Comparison of ENCODE assay signal across 8 cellular contexts in the genomic region with DNA sequence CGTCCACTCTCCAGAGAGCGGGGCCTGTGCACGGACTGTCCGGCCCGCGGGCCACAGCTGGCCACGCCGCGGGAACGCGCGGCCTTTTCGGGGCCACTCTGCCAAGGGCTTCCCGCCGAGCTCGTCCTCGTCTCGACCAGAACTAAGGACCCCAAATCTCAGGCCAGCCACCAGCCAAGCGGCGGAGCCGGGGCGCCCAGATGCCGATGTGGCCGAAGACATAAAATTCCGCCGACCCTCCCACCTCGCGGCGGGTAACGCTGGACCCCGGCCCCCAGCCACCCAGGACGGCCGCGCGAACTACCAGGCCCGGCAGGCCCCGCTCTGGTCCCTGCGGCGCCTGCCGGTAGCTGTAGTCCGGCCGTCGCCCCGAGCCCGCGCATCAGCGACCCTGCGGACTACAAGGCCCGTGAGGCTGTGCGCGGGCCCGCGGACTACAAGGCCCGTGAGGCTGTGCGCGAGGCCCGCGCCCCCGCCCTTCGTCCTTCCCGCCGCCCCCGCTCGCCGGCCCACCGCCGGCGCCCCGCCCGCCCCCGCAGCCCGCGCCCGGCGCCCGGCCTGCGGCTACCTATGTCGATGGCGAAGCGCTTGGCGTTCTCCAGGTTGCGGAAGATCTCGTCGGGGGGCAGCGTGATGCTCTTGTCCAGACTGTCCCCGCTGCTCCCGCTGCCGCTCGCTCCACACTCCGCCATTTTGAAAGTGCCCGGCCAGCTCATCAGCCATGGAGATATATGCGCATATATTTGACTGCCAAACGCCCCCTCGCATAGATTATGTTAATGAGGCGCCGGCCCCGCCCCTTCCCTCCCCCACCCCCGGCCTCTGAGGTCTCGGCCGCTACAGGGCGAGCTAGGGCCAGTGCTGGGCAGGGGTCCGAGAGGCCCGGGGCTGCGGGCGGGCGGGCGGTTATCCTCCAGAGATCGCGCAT. TPM values are rescaled to one million over a fixed set of nuclear protein-coding genes. Genes with fewer than 3 reads are reported as not detected.
DNase-seq lines count a peak whose midpoint lies in the region; ATAC-seq and TF ChIP-seq lines count a peak whose summit lies in the region.

TSS of gene PANK4 (minus strand) at position 701 of the 928 bp plus-strand sequence. CDS start at position 692, 9 bp downstream.

- peak within 1 kb of the TSS; percentile 90 for H3K4me3 ChIP-seq in HFF-Myc (replicated peaks; ENCODE audit: low read depth, low read length)
- peak within 1 kb of the TSS; percentile 79 for H3K4me3 ChIP-seq in NB4 (ENCODE audit: low read depth, low read length)
- peak within 1 kb of the TSS; percentile 95 for H3K4me3 ChIP-seq in adipocyte (ENCODE audit: low read length)
- peak within 1 kb of the TSS; percentile 80 to 96 (median 90) for H3K4me3 ChIP-seq in upper lobe of left lung

- H3K27ac ChIP-seq in upper lobe of left lung, result peak within 1 kb of the TSS; percentile 64 to 88 (median 80)

- H3K27me3 ChIP-seq in adipocyte (replicated peaks; ENCODE audit: control insufficient read depth, insufficient read depth, low read length) (peaks cover 11% of the 10 kb centered on the region), upper lobe of left lung (peaks cover 0 to 24% (median 12%) of the 10 kb centered on the region in 4 donors)

- TF ChIP-seq CTCF in GM10266 (IDR thresholded peaks at IDR 0.05; ENCODE audit: control insufficient read depth, insufficient read depth, low read depth, missing control alignments) (no peak), HFF-Myc (IDR thresholded peaks at IDR 0.05; ENCODE audit: low read depth, low read length, missing control alignments) (no peak), NB4 (IDR thresholded peaks at IDR 0.05; ENCODE audit: low read depth, low read length) (no peak), upper lobe of left lung (IDR thresholded peaks at IDR 0.05) (peak in 3 of 6 experiments; percentile 16 to 50 (median 40))

- DNase-seq in GM10266 (ENCODE audit: extremely low spot score) (peak; percentile 96), HFF-Myc (ENCODE audit: extremely low read depth, low read depth) (peak; percentile 53), NB4 (ENCODE audit: low read depth) (peak; percentile 96), T follicular helper cell (ENCODE audit: low read depth) (peak; percentile 83), adipocyte (ENCODE audit: low read depth) (peak; percentile 98), cardiac septum (ENCODE audit: low spot score) (peak; percentile 95), posterior cingulate gyrus (peak; percentile 84 to 99 (median 91)), upper lobe of left lung (peak; percentile 97 to 98)

- intact Hi-C loops in cardiac septum (cut with DNase I) (loop anchor here (5.0 to 10.0 kb wide), 3 partner anchors 61 to 211 kb away; partner anchors contain the start of gene PRXL2B), posterior cingulate gyrus (cut with DNase I) (loop anchor here (1.0 to 5.0 kb wide), 4 partner anchors 23 to 135 kb away; partner anchors contain the start of genes MORN1, PEX10, PRXL2B and RER1)

- H3K9ac ChIP-seq in adipocyte (ENCODE audit: low read length), result peak within 1 kb of the TSS; percentile 94

- H3K4me1 ChIP-seq in adipocyte (ENCODE audit: control insufficient read depth, insufficient read depth, low read length) (peaks cover 27% of the 10 kb centered on the region), upper lobe of left lung (peaks cover 60 to 74% (median 67%) of the 10 kb centered on the region in 4 donors)

- ATAC-seq in upper lobe of left lung (ENCODE audit: low FRiP score in 2 of 2), result peak; percentile 96 to 97

- TF ChIP-seq EP300 in upper lobe of left lung (IDR thresholded peaks at IDR 0.05), result no peak

- WGBS in upper lobe of left lung, 2 donors, result 1 to 2% methylated on average over 19 to 49 of the region's 109 CpGs

- TF ChIP-seq POLR2A in NB4 (IDR thresholded peaks at IDR 0.05; ENCODE audit: extremely low read depth, insufficient read length), result peak; percentile 80
- TF ChIP-seq POLR2A in upper lobe of left lung (IDR thresholded peaks at IDR 0.05), result peak in 1 of 4 donors; percentile 68

- no peaks in the 10 kb centered on the region for H3K9me3 ChIP-seq in adipocyte (ENCODE audit: control insufficient read depth, low read length)
- H3K9me3 ChIP-seq in upper lobe of left lung, result no peaks in the 10 kb centered on the region

- peaks cover 4% of the 10 kb centered on the region for H3K36me3 ChIP-seq in adipocyte (ENCODE audit: control insufficient read depth, insufficient read depth, low read length, severe bottlenecking)
- H3K36me3 ChIP-seq in upper lobe of left lung, result peaks cover 2 to 6% (median 5%) of the 10 kb centered on the region in 4 donors

RNA-seq across cellular contexts. Expression of gene PANK4, which starts in this region (rescaled TPM):
- total RNA-seq in cardiac septum (37.1 TPM), upper lobe of left lung (100 to 1,000 TPM in 1 of 6 donors, 10 to 100 TPM in 5; 20.7 to 123 (median 36.9) TPM)

Comparison
In these comparisons a context has a peak if more than half of its experiments do, and no peak if none do; other contexts are left out.
1. Peak in every context shown above with its lines: DNase-seq, ATAC-seq, H3K4me3 ChIP-seq and H3K27ac ChIP-seq.